1 cellular context compared by ENCODE assay signal in genomic region chr6:114042267-114043075, GRCh38.
TF ChIP-seq lines count a peak whose summit lies in the region.

No MANE protein-coding gene starts in this region.

TF ChIP-seq in GM12878, 131 proteins besides CTCF, POLR2A, EP300 and RAD21 (continued from another document):
- TF ChIP-seq CUX1 (IDR thresholded peaks at IDR 0.05; ENCODE audit: insufficient replicate concordance, low read depth, low read length), result no peak
- TF ChIP-seq RELB (IDR thresholded peaks at IDR 0.05; ENCODE audit: low read depth), result no peak
- no peak for TF ChIP-seq LARP7 (IDR thresholded peaks at IDR 0.05)
